Comparison of ENCODE assay signal across 8 cellular contexts in genomic region chr22:30754971-30755759, GRCh38.
DNase-seq lines count a peak whose midpoint lies in the region; ATAC-seq and TF ChIP-seq lines count a peak whose summit lies in the region.

No MANE protein-coding gene starts in this region.

- TF ChIP-seq POLR2A in breast epithelium (IDR thresholded peaks at IDR 0.05), result no peak

- no peak overlapping the region for H3K4me3 ChIP-seq in breast epithelium

- H3K4me1 ChIP-seq in breast epithelium, result no peaks in the 10 kb centered on the region

- H3K27ac ChIP-seq in breast epithelium, result no peak overlapping the region

- H3K27me3 Mint-ChIP-seq in T-helper 2 cell treated with Interferon-gamma antibody and Interleukin-4, amounts not matched to agents 5 μg/mL and 100 μg/mL, for 36 hours (ENCODE audit: low read depth), result peaks cover 3% of the 10 kb centered on the region

- no peak for ATAC-seq in HG03469 (IDR thresholded peaks at IDR 0.05; ENCODE audit: unreplicated experiment)

- DNase-seq in NCI-H2107 treated with DMSO at 0.1 percent for 48 hours (lab: John Stamatoyannopoulos, UW; ENCODE audit: unreplicated experiment), result peak; percentile 27
- DNase-seq in NCI-H2107 (lab: John Stamatoyannopoulos, UW), result no peak
- peak; percentile 44 for DNase-seq in MV-4-11 (lab: John Stamatoyannopoulos, UW)
- peak; percentile 45 for DNase-seq in T-helper 2 cell treated with Interferon-gamma antibody and Interleukin-4, amounts not matched to agents 5 μg/mL and 100 μg/mL, for 36 hours (ENCODE audit: low spot score)
- DNase-seq in breast epithelium (ENCODE audit: low spot score in 2 of 2), result peak in 1 of 2 donors; percentile 25
- DNase-seq in islet precursor cell, result peak; percentile 79
- peak; percentile 57 for DNase-seq in stimulated activated CD4-positive, alpha-beta T cell treated with anti-CD3 and anti-CD28 coated beads, Interleukin-1b, Interleukin-23, amount 100 ng/mL, for 48 hours

- no peaks in the 10 kb centered on the region for H3K4me1 Mint-ChIP-seq in T-helper 2 cell treated with Interferon-gamma antibody and Interleukin-4, amounts not matched to agents 5 μg/mL and 100 μg/mL, for 36 hours (ENCODE audit: low read depth)

- no peaks in the 10 kb centered on the region for H3K9me3 Mint-ChIP-seq in T-helper 2 cell treated with Interferon-gamma antibody and Interleukin-4, amounts not matched to agents 5 μg/mL and 100 μg/mL, for 36 hours

- no peaks in the 10 kb centered on the region for H3K36me3 ChIP-seq in breast epithelium

- intact Hi-C loops in breast epithelium (cut with DNase I; ENCODE audit: low total_unique reads), result no loop called here

- H3K27me3 ChIP-seq in breast epithelium, result peaks cover 0 to 2% of the 10 kb centered on the region in 2 donors

- peak in 2 of 3 donors; percentile 40 to 44 for TF ChIP-seq CTCF in breast epithelium (IDR thresholded peaks at IDR 0.05)

- no peaks in the 10 kb centered on the region for H3K36me3 Mint-ChIP-seq in T-helper 2 cell treated with Interferon-gamma antibody and Interleukin-4, amounts not matched to agents 5 μg/mL and 100 μg/mL, for 36 hours (ENCODE audit: low read depth)

- no peak overlapping the region for H3K27ac Mint-ChIP-seq in T-helper 2 cell treated with Interferon-gamma antibody and Interleukin-4, amounts not matched to agents 5 μg/mL and 100 μg/mL, for 36 hours

- H3K9me3 ChIP-seq in breast epithelium, result no peaks in the 10 kb centered on the region

- H3K4me3 Mint-ChIP-seq in T-helper 2 cell treated with Interferon-gamma antibody and Interleukin-4, amounts not matched to agents 5 μg/mL and 100 μg/mL, for 36 hours, result no peak overlapping the region
